ENCODE assay signal across 8 cellular contexts in genomic region chr21:34374940-34375618, GRCh38. TPM values are rescaled to one million over a fixed set of nuclear protein-coding genes. Genes with fewer than 3 reads are reported as not detected.
DNase-seq lines count a peak whose midpoint lies in the region; ATAC-seq, FAIRE-seq and TF ChIP-seq lines count a peak whose summit lies in the region.
"Not testable (repeated sequence)": the region's sequence is repeated elsewhere in the genome, so short reads cannot be mapped to it uniquely, and the experiment has no call there.

TSS of gene SMIM11 (plus strand) at chr21:34375507. CDS start at chr21:34379505, 3,998 bp downstream.

- not testable (repeated sequence) for H3K79me2 ChIP-seq in GM23338 (replicated peaks; ENCODE audit: insufficient read depth)

- H2AFZ ChIP-seq in GM23338: not testable (repeated sequence)

- not testable (repeated sequence) for H3K36me3 Mint-ChIP-seq in CD8-positive, alpha-beta T cell; GM23338 (ENCODE audit: low read depth); activated naive CD8-positive, alpha-beta T cell treated with anti-CD3 and anti-CD28 coated beads for 36 hours

- H3K27ac ChIP-seq in CD8-positive, alpha-beta T cell (ENCODE audit: low read depth, low read length); GM23338 (ENCODE audit: low read depth); left ventricle myocardium inferior (replicated peaks); pancreas: not testable (repeated sequence)

- H3K9me2 ChIP-seq in GM23338 (ENCODE audit: insufficient read depth): not testable (repeated sequence)

- not testable (repeated sequence) for H3K4me3 Mint-ChIP-seq in CD8-positive, alpha-beta T cell; GM23338; activated naive CD8-positive, alpha-beta T cell treated with anti-CD3 and anti-CD28 coated beads for 36 hours

- POLR2A ChIA-PET in CD8-positive, alpha-beta T cell (lab: Charles Lee): not testable (repeated sequence)

- H3K27ac Mint-ChIP-seq in CD8-positive, alpha-beta T cell; GM23338; activated naive CD8-positive, alpha-beta T cell treated with anti-CD3 and anti-CD28 coated beads for 36 hours: not testable (repeated sequence)

- TF ChIP-seq CTCF in CD8-positive, alpha-beta T cell (IDR thresholded peaks at IDR 0.05); GM23338 (conservative IDR thresholded peaks at IDR 0.05; ENCODE audit: low read depth in 2 of 2); left ventricle myocardium inferior (IDR thresholded peaks at IDR 0.05; ENCODE audit: borderline replicate concordance); pancreas (IDR thresholded peaks at IDR 0.05): not testable (repeated sequence)

- DNase-seq in CD8-positive, alpha-beta T cell; GM23338 (ENCODE audit: low spot score); NCI-H460 (ENCODE audit: extremely low read depth, low read depth); activated naive CD8-positive, alpha-beta T cell treated with anti-CD3 and anti-CD28 coated beads for 36 hours; left ventricle myocardium inferior; pancreas: not testable (repeated sequence)

- not testable (repeated sequence) for H4K20me1 ChIP-seq in GM23338 (replicated peaks; ENCODE audit: insufficient read depth)

- H3K4me1 Mint-ChIP-seq in CD8-positive, alpha-beta T cell (ENCODE audit: low read depth); GM23338; activated naive CD8-positive, alpha-beta T cell treated with anti-CD3 and anti-CD28 coated beads for 36 hours: not testable (repeated sequence)

- CTCF ChIA-PET in CD8-positive, alpha-beta T cell (lab: Charles Lee): not testable (repeated sequence)

- H3K27me3 Mint-ChIP-seq in CD8-positive, alpha-beta T cell (ENCODE audit: low read depth); GM23338 (ENCODE audit: insufficient read depth, low read depth, poor library complexity); activated naive CD8-positive, alpha-beta T cell treated with anti-CD3 and anti-CD28 coated beads for 36 hours: not testable (repeated sequence)

- H3K36me3 ChIP-seq in CD8-positive, alpha-beta T cell (ENCODE audit: insufficient read depth, low read length); GM23338 (ENCODE audit: insufficient read depth); left ventricle myocardium inferior; pancreas: not testable (repeated sequence)

- not testable (repeated sequence) for H3K9me3 Mint-ChIP-seq in CD8-positive, alpha-beta T cell; GM23338; activated naive CD8-positive, alpha-beta T cell treated with anti-CD3 and anti-CD28 coated beads for 36 hours

- H3K4me3 ChIP-seq in CD8-positive, alpha-beta T cell (ENCODE audit: low read depth, low read length); GM23338; left ventricle myocardium inferior; pancreas: not testable (repeated sequence)

- H3K27me3 ChIP-seq in CD8-positive, alpha-beta T cell (ENCODE audit: insufficient read depth, low read length); GM23338 (ENCODE audit: insufficient read depth); left ventricle myocardium inferior (ENCODE audit: low read depth); pancreas: not testable (repeated sequence)

- not testable (repeated sequence) for H3K9me3 ChIP-seq in CD8-positive, alpha-beta T cell (ENCODE audit: low read length); left ventricle myocardium inferior (replicated peaks); pancreas

- not testable (repeated sequence) for H3F3A ChIP-seq in GM23338 (replicated peaks; ENCODE audit: low read depth)

- no CpG with 5 or more reads among the region's 49 CpGs for WGBS in pancreas, 2 donors

- H3K4me1 ChIP-seq in CD8-positive, alpha-beta T cell (ENCODE audit: insufficient read depth, low read length); GM23338 (ENCODE audit: insufficient read depth); left ventricle myocardium inferior; pancreas: not testable (repeated sequence)

- peak; percentile 96 for ATAC-seq in CD8-positive, alpha-beta T cell
- ATAC-seq in GM19324 (IDR thresholded peaks at IDR 0.05; ENCODE audit: low FRiP score, unreplicated experiment) (peak; percentile 92), GM23338 (peak; percentile 98), HG03095 (IDR thresholded peaks at IDR 0.05; ENCODE audit: unreplicated experiment) (peak; percentile 89), pancreas (peak; percentile 97 to 99 (median 98))

- intact Hi-C loops in CD8-positive, alpha-beta T cell (cut with DNase I, micrococcal nuclease); left ventricle myocardium inferior (cut with micrococcal nuclease); pancreas (cut with DNase I): not testable (repeated sequence)

- H3K4me2 ChIP-seq in GM23338: not testable (repeated sequence)

- FAIRE-seq in pancreas (lab: Jason Lieb, UNC): not testable (repeated sequence)

RNA-seq across cellular contexts. Expression of gene SMIM11, which starts in this region (rescaled TPM):
- total RNA-seq in CD8-positive, alpha-beta T cell: 1 to 10 TPM; 1.7 to 2.9 TPM
- 8.9 TPM in 1 of 2 replicates, not detected in the other for total RNA-seq in GM23338 (2014; rRNA removed; shearing (Covaris generic))
- polyA plus RNA-seq in GM23338 (2016; fragmentation: Nextera tagmentation; extraction: Ambion mirVana) (3.3 and 3.5 TPM in 2 replicates), pancreas (1 to 10 TPM; 1.3 to 3.3 TPM)
- 21.3 and 37.1 TPM in 2 replicates for total RNA-seq in NCI-H460 (2014; rRNA removed; shearing (Covaris generic))
- polyA plus RNA-seq in NCI-H460 (2014; cell fraction: nucleus; rRNA removed): 17.6 and 23.0 TPM in 2 replicates
- 10 to 100 TPM; 24.8 to 38.9 TPM for total RNA-seq in activated naive CD8-positive, alpha-beta T cell treated with anti-CD3 and anti-CD28 coated beads for 36 hours
- total RNA-seq in left ventricle myocardium inferior (25.1 TPM), pancreas (10 to 100 TPM in 1 of 6 donors, 1 to 10 TPM in 5; 2.3 to 10.8 (median 4.9) TPM)
